ENCODE assay signal across 19 cellular contexts in genomic region chr7:134462337-134462925, GRCh38. TPM values are rescaled to one million over a fixed set of nuclear protein-coding genes. Genes with fewer than 3 reads are reported as not detected.
DNase-seq lines count a peak whose midpoint lies in the region; ATAC-seq and TF ChIP-seq lines count a peak whose summit lies in the region.
"Had no signal": no experiment of that assay in that cellular context is flagged by ENCODE, and none has a peak within 500 bp of the region (broad histone marks: within the 10 kb centered on the region; RNA-seq: fewer than 3 reads in every experiment).

No MANE protein-coding gene starts in this region.

- H3K4me3 ChIP-seq in IMR-90 (ENCODE audit: insufficient read depth, low read depth, low read length) (no peak overlapping the region), mesodermal cell (ENCODE audit: extremely low read depth, insufficient read depth, low read length, poor library complexity, severe bottlenecking) (no peak overlapping the region), upper lobe of left lung (no peak overlapping the region)
- H3K4me3 ChIP-seq: coronary artery had no signal

- 0 out of 2 replicates have a peak overlapping the region, but pooled peaks have one; percentile 44 for H3K4me2 ChIP-seq in IMR-90 (ENCODE audit: low read depth, low read length)

- H2BK20ac ChIP-seq in IMR-90 (ENCODE audit: low read depth, low read length) = peak overlapping the region; percentile 98

- H2AK5ac ChIP-seq in IMR-90 (ENCODE audit: low read depth, low read length) = peak overlapping the region; percentile 92

- TF ChIP-seq RAD21 in IMR-90 (IDR thresholded peaks at IDR 0.05; ENCODE audit: low read length) = no peak

- TF ChIP-seq EP300 in upper lobe of left lung (IDR thresholded peaks at IDR 0.05) = no peak

- peak overlapping the region; percentile 58 to 67; a peak in 3 of 4 replicates for H4K8ac ChIP-seq in IMR-90 (ENCODE audit: low read depth in 2 of 2, low read length in 2 of 2)

- H4K5ac ChIP-seq in IMR-90 (ENCODE audit: low read depth, low read length) = no peak overlapping the region; the same call in 1 of the 2 replicates

- peak overlapping the region; percentile 67; the same call in 1 of the 2 replicates for H3K23ac ChIP-seq in IMR-90 (ENCODE audit: low read depth, low read length)

- no peak overlapping the region for H3K9ac ChIP-seq in IMR-90 (ENCODE audit: low read depth, low read length)

- H3K4me1 Mint-ChIP-seq in chondrocyte (ENCODE audit: low read depth) = peaks cover 27% of the 10 kb centered on the region

- peak overlapping the region; percentile 77 for H3K27ac Mint-ChIP-seq in chondrocyte (ENCODE audit: unreplicated experiment)
- H3K27ac Mint-ChIP-seq: CD4-positive, alpha-beta T cell had no signal

- peak overlapping the region; percentile 99 for H2BK120ac ChIP-seq in IMR-90 (ENCODE audit: low read depth, low read length)

- peaks cover 5 to 16% of the 10 kb centered on the region in 2 experiments for H3K79me1 ChIP-seq in IMR-90 (ENCODE audit: low read depth in 1 of 2, low read length in 2 of 2)

- POLR2A ChIA-PET in IMR-90 (lab: Charles Lee; ENCODE audit: unreplicated experiment) = no interaction called here

- peaks cover 19% of the 10 kb centered on the region for H3K9me1 ChIP-seq in IMR-90 (ENCODE audit: insufficient read depth, low read length)

- peak overlapping the region; percentile 82 for H2BK5ac ChIP-seq in IMR-90 (ENCODE audit: low read depth, low read length, poor library complexity, severe bottlenecking)

- peak; percentile 48 for ATAC-seq in IMR-90 (ENCODE audit: low read depth)
- ATAC-seq in GM21737 (IDR thresholded peaks at IDR 0.05; ENCODE audit: unreplicated experiment) = no peak
- no peak for ATAC-seq in upper lobe of left lung (ENCODE audit: low FRiP score in 2 of 2)
- ATAC-seq: left colon; naive thymus-derived CD4-positive, alpha-beta T cell; Right ventricle myocardium inferior had no signal

- H3K27me3 ChIP-seq in IMR-90 (ENCODE audit: control insufficient read depth, insufficient read depth, low read length) (no peaks in the 10 kb centered on the region), upper lobe of left lung (no peaks in the 10 kb centered on the region)

- H3K56ac ChIP-seq in IMR-90 (ENCODE audit: extremely low read depth, insufficient read depth, low read length) = 0 out of 2 replicates have a peak overlapping the region, but pooled peaks have one; percentile 14

- no peak overlapping the region for H3K4me3 Mint-ChIP-seq in chondrocyte (ENCODE audit: unreplicated experiment)
- H3K4me3 Mint-ChIP-seq: CD4-positive, alpha-beta T cell; naive thymus-derived CD4-positive, alpha-beta T cell had no signal

- H3K36me3 Mint-ChIP-seq in chondrocyte (ENCODE audit: low read depth) = peaks cover 10% of the 10 kb centered on the region

- H3K27ac ChIP-seq in IMR-90 (ENCODE audit: insufficient read depth, low read length) (peak overlapping the region; percentile 64; the same call in 1 of the 2 replicates), mesodermal cell (ENCODE audit: low read depth, low read length, severe bottlenecking) (peak overlapping the region; percentile 37), upper lobe of left lung (no peak overlapping the region)
- H3K27ac ChIP-seq: coronary artery had no signal

- H3K9me3 ChIP-seq in IMR-90 (ENCODE audit: control insufficient read depth, insufficient read depth, low read length) (peaks cover 8% of the 10 kb centered on the region), mesodermal cell (ENCODE audit: control insufficient read depth, low read length) (peaks cover 11% of the 10 kb centered on the region), upper lobe of left lung (peaks cover 6 to 11% (median 8%) of the 10 kb centered on the region in 4 donors)

- dilution Hi-C loops in IMR-90 (cut with HindIII; ENCODE audit: low sequenced_read_pairs, unreplicated experiment) = no loop called here

- peak overlapping the region; percentile 93 for H3K18ac ChIP-seq in IMR-90 (ENCODE audit: low read depth, low read length)

- H3K14ac ChIP-seq in IMR-90 (replicated peaks; ENCODE audit: low read depth, low read length) = peak overlapping the region; percentile 67

- DNase-seq in AG20443 (ENCODE audit: low spot score) = peak; percentile 74
- peak; percentile 87 for DNase-seq in IMR-90
- no peak for DNase-seq in chondrocyte (ENCODE audit: low spot score)
- no peak for DNase-seq in upper lobe of left lung
- DNase-seq in stimulated activated CD4-positive, alpha-beta T cell treated with anti-CD3 and anti-CD28 coated beads, Interleukin-4, amount 100 ng/mL, for 24 hours = no peak
- no peak for DNase-seq in Kasumi-1 (lab: John Stamatoyannopoulos, UW)
- DNase-seq: activated CD8-positive, alpha-beta memory T cell treated with anti-CD3 and anti-CD28 coated beads for 24 hours; activated naive CD4-positive, alpha-beta T cell; CD4-positive, alpha-beta T cell; glutamatergic neuron; KBM-7; left colon; naive thymus-derived CD4-positive, alpha-beta T cell; NCI-H146; NCI-H526 had no signal

- H4K91ac ChIP-seq in IMR-90 (ENCODE audit: insufficient read depth, low read depth, low read length) = peak overlapping the region; percentile 92

- in situ Hi-C loops in IMR-90 (cut with MboI; ENCODE audit: low sequenced_read_pairs) = no loop called here

- H4K20me1 ChIP-seq in IMR-90 (ENCODE audit: insufficient read depth, low read length) = no peaks in the 10 kb centered on the region

- H3K4ac ChIP-seq in IMR-90 (ENCODE audit: low read depth, low read length) = peak overlapping the region; percentile 97

- TF ChIP-seq CTCF in IMR-90 (conservative IDR thresholded peaks at IDR 0.05; ENCODE audit: low read depth, low read length) (no peak), chondrocyte (IDR thresholded peaks at IDR 0.05) (no peak), upper lobe of left lung (IDR thresholded peaks at IDR 0.05) (no peak)

- H3K9me3 Mint-ChIP-seq in chondrocyte (ENCODE audit: low read depth) = peaks cover 28% of the 10 kb centered on the region

- BruUV-seq in IMR-90 (replicated peaks; lab: Mats Ljungman, UMichigan) = no TSS peak

- no peaks in the 10 kb centered on the region for H3K27me3 Mint-ChIP-seq in chondrocyte (ENCODE audit: low read depth)
- H3K27me3 Mint-ChIP-seq: CD4-positive, alpha-beta T cell; naive thymus-derived CD4-positive, alpha-beta T cell had no signal

- peak overlapping the region; percentile 86; the same call in 2 of the 3 replicates for H2BK15ac ChIP-seq in IMR-90 (ENCODE audit: low read depth, low read length)

- peak overlapping the region; percentile 70 for H2AK9ac ChIP-seq in IMR-90 (replicated peaks; ENCODE audit: low read depth, low read length, poor library complexity)

- TF ChIP-seq POLR2A in IMR-90 (IDR thresholded peaks at IDR 0.05; ENCODE audit: low read depth, low read length) (no peak), upper lobe of left lung (IDR thresholded peaks at IDR 0.05) (no peak)

- H3K4me1 ChIP-seq in IMR-90 (ENCODE audit: control insufficient read depth, insufficient read depth, low read length) (peaks cover 14% of the 10 kb centered on the region), mesodermal cell (ENCODE audit: control insufficient read depth, insufficient read depth, low read length, poor library complexity, severe bottlenecking) (peaks cover 17% of the 10 kb centered on the region), upper lobe of left lung (peaks cover 3 to 20% (median 12%) of the 10 kb centered on the region in 4 donors)

- CTCF ChIA-PET in IMR-90 (lab: Yijun Ruan, JAX) = no interaction called here

- intact Hi-C loops in IMR-90 (cut with micrococcal nuclease) = no loop called here

- peak overlapping the region; percentile 72 for H2AFZ ChIP-seq in IMR-90 (replicated peaks; ENCODE audit: low read length, poor library complexity)

- H3K36me3 ChIP-seq in IMR-90 (ENCODE audit: control insufficient read depth, insufficient read depth, low read length) (no peaks in the 10 kb centered on the region), mesodermal cell (ENCODE audit: control insufficient read depth, insufficient read depth, low read length) (peaks cover 1% of the 10 kb centered on the region), upper lobe of left lung (no peaks in the 10 kb centered on the region)

- 83% methylated on average over 2 of the region's 5 CpGs; no CpG with 5 or more reads in 1 of the 2 experiments for WGBS in IMR-90 (ENCODE audit: extremely low coverage in 2 of 2, insufficient read length in 1 of 2), 2 experiments
- WGBS in mesodermal cell (ENCODE audit: insufficient coverage in 2 of 2), 2 experiments = 92 to 97% methylated on average over 2 of the region's 5 CpGs
- WGBS in upper lobe of left lung, 2 donors = 78 to 81% methylated on average over 3 to 5 of the region's 5 CpGs

TF ChIP-seq in IMR-90, 13 proteins besides CTCF, POLR2A, EP300 and RAD21:
- 0 out of 2 replicates have a peak, but pooled peaks have one; percentile 27 for TF ChIP-seq BHLHE40 (IDR thresholded peaks at IDR 0.05; ENCODE audit: low read depth, low read length)
- 0 out of 2 replicates have a peak, but pooled peaks have one; percentile 11 for TF ChIP-seq CEBPB (IDR thresholded peaks at IDR 0.05; ENCODE audit: low read depth, low read length)
- peak; percentile 69; the same call in 1 of the 2 replicates for TF ChIP-seq FOS (IDR thresholded peaks at IDR 0.05; ENCODE audit: low read depth, low read length)
- no peak for TF ChIP-seq MAZ (IDR thresholded peaks at IDR 0.05; ENCODE audit: borderline replicate concordance, low read depth, low read length)

RNA-seq across cellular contexts. Expression of gene AKR1B1, which starts 3.5 kb away (rescaled TPM):
- total RNA-seq in IMR-90 (2012; rRNA removed) = 72.2 and 90.9 TPM in 2 replicates
- 184 and 201 TPM in 2 replicates for polyA plus RNA-seq in IMR-90 (2012; rRNA removed)
- 129 and 173 TPM in 2 replicates for polyA plus RNA-seq in IMR-90 (2012; cell fraction: cytosol; rRNA removed)
- 171 and 218 TPM in 2 replicates for polyA plus RNA-seq in IMR-90 (2012; cell fraction: nucleus; rRNA removed; ENCODE audit: low replicate concordance)
- 49.3 to 67.7 TPM (median 52.8 TPM) in 3 replicates for total RNA-seq in chondrocyte
- 136 TPM for polyA plus RNA-seq in mesodermal cell (2013, experiment 1 of 2)
- polyA plus RNA-seq in mesodermal cell (2013, experiment 2 of 2) = 127 TPM
- total RNA-seq in upper lobe of left lung = 100 to 1,000 TPM in 3 of 6 donors, 10 to 100 TPM in 3; 39.2 to 108 (median 93.1) TPM

Comparison
In these comparisons a context has a peak if more than half of its experiments do, and no peak if none do; other contexts are left out.
1. DNase-seq: peak in AG20443 (single experiment) and IMR-90 (single experiment); none in chondrocyte (single experiment), upper lobe of left lung (0 of 2), stimulated activated CD4-positive, alpha-beta T cell treated with anti-CD3 and anti-CD28 coated beads, Interleukin-4, amount 100 ng/mL, for 24 hours (single experiment) and Kasumi-1 (0 of 2).
2. H3K27ac ChIP-seq: peak in IMR-90 (single experiment) and mesodermal cell (single experiment); none in upper lobe of left lung (0 of 4).